In the genomic region with DNA sequence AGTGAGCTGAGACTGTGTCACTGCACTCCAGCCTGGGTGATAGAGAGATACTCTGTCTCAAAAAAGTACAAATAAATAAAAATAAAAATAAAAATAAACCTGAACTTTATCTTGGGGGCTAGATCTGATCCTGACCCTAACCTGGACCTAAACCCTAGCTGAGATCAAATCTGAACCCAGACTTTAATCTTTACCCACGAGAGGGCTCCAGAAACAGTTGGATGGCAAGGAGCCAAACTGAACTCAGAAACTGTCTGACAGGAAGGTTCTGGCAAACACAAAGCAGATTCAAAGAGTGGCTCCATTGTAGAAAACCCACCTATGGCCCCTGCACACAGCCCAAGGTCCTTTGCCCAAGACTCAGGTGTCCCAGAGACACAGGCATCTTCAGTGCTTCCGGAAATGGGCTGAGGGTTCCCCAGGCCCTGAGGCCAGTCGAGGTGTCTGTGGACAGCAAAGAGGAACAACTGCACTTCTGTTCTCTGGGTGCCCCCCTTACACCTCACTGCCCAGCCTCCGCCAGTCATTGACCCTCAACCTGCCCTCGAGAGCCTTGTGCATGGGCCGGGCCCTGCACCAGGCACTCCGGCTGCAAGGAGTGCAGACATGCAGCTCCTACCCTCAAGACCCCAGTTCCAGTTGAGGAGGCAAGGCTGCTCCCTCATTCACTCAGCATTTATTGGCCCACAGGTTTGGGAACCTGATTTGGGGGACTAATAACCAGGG, we compare ENCODE assay signal across 16 cellular contexts.
"Had no signal": no experiment of that assay in that cellular context is flagged by ENCODE, and none has a peak within 500 bp of the region (broad histone marks: within the 10 kb centered on the region; RNA-seq: fewer than 3 reads in every experiment).

No MANE protein-coding gene starts in this region.

- H3K4me1 ChIP-seq: adrenal gland had no signal

- H3K4me3 ChIP-seq: adrenal gland, coronary artery, heart left ventricle had no signal

- H3K27me3 ChIP-seq: adrenal gland, heart left ventricle had no signal

- H3K9me3 ChIP-seq: adrenal gland, heart left ventricle had no signal

- H3K36me3 ChIP-seq: adrenal gland, heart left ventricle had no signal

- H3K27ac ChIP-seq: adrenal gland, coronary artery, heart left ventricle had no signal

- DNase-seq: activated CD4-positive, alpha-beta T cell treated with anti-CD3 and anti-CD28 coated beads, Interleukin-2, amount 10 ng/mL, durations not matched to agents 7 days and 5 days; activated CD4-positive, CD25-positive, alpha-beta regulatory T cell; activated CD8-positive, alpha-beta memory T cell treated with anti-CD3 and anti-CD28 coated beads for 24 hours; activated naive CD4-positive, alpha-beta T cell treated with anti-CD3 and anti-CD28 coated beads, Interleukin-2, amount 50 U/mL, for 16 hours; activated T-cell treated with anti-CD3 and anti-CD28 coated beads for 4 hours; central memory CD4-positive, alpha-beta T cell; effector CD8-positive, alpha-beta T cell; heart left ventricle; kidney; midbrain; stimulated activated CD4-positive, alpha-beta T cell treated with anti-CD3 and anti-CD28 coated beads, Interleukin-12 subunit alpha, Interleukin-12 subunit beta, amount 100 ng/mL, for 4 hours; stimulated activated naive CD4-positive, alpha-beta T cell; T-helper 17 cell had no signal

- ATAC-seq: activated T-helper 17 cell treated with anti-CD3 and anti-CD28 coated beads, Interleukin-2, amount 50 U/mL, for 72 hours; T-helper 17 cell had no signal
